In the genomic region with DNA sequence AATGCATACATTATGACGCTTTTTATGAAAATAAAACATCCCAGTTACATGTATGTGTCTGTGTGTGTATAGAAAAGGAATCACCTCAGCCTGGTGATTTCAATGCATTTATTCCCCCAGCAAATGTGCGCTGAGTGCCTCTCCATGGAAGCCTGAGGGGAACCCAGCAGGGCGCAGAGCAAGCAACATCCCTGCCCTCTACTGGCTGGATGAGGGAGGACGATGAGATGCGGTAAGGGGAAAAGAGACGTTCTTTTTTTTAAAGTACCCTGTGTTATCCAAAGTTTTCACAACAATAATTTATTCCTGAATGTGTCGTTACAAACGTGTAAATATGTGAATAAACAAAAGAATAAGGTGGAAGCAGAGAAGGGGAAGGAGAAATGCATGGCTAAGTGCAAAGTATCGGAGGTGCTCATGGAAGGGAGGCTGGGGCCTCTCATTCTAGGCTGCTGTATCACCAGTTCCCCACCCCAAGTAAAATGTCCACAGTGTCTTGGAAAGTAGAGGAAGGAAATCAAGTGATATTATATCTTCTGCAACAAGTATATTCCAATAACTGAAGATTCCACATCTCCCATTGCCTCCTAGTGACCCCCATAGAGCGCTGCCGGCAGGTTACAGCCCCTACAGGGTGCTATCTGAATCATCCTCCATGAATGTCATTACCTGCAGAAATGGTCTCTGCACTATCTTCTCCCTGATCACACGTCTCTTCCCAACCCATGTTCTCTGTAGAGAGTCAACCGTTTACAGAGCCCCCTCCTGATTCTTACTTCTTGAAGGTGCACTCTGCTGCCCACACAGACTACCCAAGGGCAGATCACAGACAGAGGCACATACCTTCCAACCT, we compare ENCODE assay signal across 9 cellular contexts. TPM values are rescaled to one million over a fixed set of nuclear protein-coding genes. Genes with fewer than 3 reads are reported as not detected.
A peak's percentile ranks its signal among the peaks of the same experiment; 100 is the strongest.
DNase-seq lines count a peak whose midpoint lies in the region; ATAC-seq and TF ChIP-seq lines count a peak whose summit lies in the region.
"Had no signal": no experiment of that assay in that cellular context is flagged by ENCODE, and none has a peak within 500 bp of the region (broad histone marks: within the 10 kb centered on the region; RNA-seq: fewer than 3 reads in every experiment).

No MANE protein-coding gene starts in this region.

- ATAC-seq in activated CD4-positive, alpha-beta T cell treated with anti-CD3 and anti-CD28 coated beads for 36 hours: peak; percentile 60
- peak; percentile 48 for ATAC-seq in PC-3

- H3K9me3 ChIP-seq in HAP-1: no peaks in the 10 kb centered on the region
- no peaks in the 10 kb centered on the region for H3K9me3 ChIP-seq in PC-3 (ENCODE audit: low read length)
- H3K9me3 ChIP-seq in endodermal cell (ENCODE audit: control insufficient read depth, low read length): no peaks in the 10 kb centered on the region

- H3F3A ChIP-seq in PC-3 (ENCODE audit: low read length, unreplicated experiment): peaks cover 17% of the 10 kb centered on the region

- H3K36me3 ChIP-seq in HAP-1 (replicated peaks) (no peaks in the 10 kb centered on the region), PC-3 (ENCODE audit: low read depth, low read length) (no peaks in the 10 kb centered on the region), endodermal cell (ENCODE audit: control insufficient read depth, insufficient read depth, low read length) (no peaks in the 10 kb centered on the region)

- H3K27ac ChIP-seq in PC-3 (ENCODE audit: low read length) (peak overlapping the region; percentile 19), endodermal cell (ENCODE audit: low read depth, low read length) (no peak overlapping the region)

- peaks cover 2% of the 10 kb centered on the region for H3K9me3 Mint-ChIP-seq in activated CD4-positive, alpha-beta T cell treated with anti-CD3 and anti-CD28 coated beads for 36 hours (ENCODE audit: low read depth)
- no peaks in the 10 kb centered on the region for H3K9me3 Mint-ChIP-seq in endodermal cell
- H3K9me3 Mint-ChIP-seq: activated naive CD4-positive, alpha-beta T cell treated with anti-CD3 and anti-CD28 coated beads, Interleukin-2, amount 50 U/mL, for 24 hours had no signal

- H3K27me3 ChIP-seq in HAP-1 (ENCODE audit: low read depth) (no peaks in the 10 kb centered on the region; the same call in 1 of the 2 replicates), PC-3 (ENCODE audit: low read length) (no peaks in the 10 kb centered on the region), endodermal cell (ENCODE audit: control insufficient read depth, insufficient read depth, low read length, poor library complexity, severe bottlenecking) (peaks cover 12% of the 10 kb centered on the region)

- DNase-seq in activated CD4-positive, alpha-beta T cell treated with anti-CD3 and anti-CD28 coated beads for 36 hours: peak; percentile 25
- DNase-seq in activated CD4-positive, alpha-beta T cell treated with anti-CD3 and anti-CD28 coated beads, Interleukin-2, amount 50 U/mL, for 4 hours: no peak
- DNase-seq in HAP-1 (ENCODE audit: low spot score in 2 of 2) (peak; percentile 10 to 59), PC-3 (peak; percentile 87), endodermal cell (peak; percentile 87), myocyte (ENCODE audit: low read depth) (peak; percentile 55), T-helper 1 cell (no peak), DMS79 (lab: John Stamatoyannopoulos, UW) (no peak)

- H3K9me2 ChIP-seq in PC-3 (replicated peaks; ENCODE audit: low read length): no peaks in the 10 kb centered on the region

- H3K4me1 ChIP-seq in HAP-1: no peaks in the 10 kb centered on the region
- H3K4me1 ChIP-seq in PC-3 (ENCODE audit: insufficient read depth, low read length): peaks cover 71% of the 10 kb centered on the region
- no peaks in the 10 kb centered on the region for H3K4me1 ChIP-seq in endodermal cell (ENCODE audit: control insufficient read depth, insufficient read depth, low read length)

- H3K27ac Mint-ChIP-seq in activated CD4-positive, alpha-beta T cell treated with anti-CD3 and anti-CD28 coated beads for 36 hours: no peak overlapping the region
- no peak overlapping the region for H3K27ac Mint-ChIP-seq in endodermal cell
- H3K27ac Mint-ChIP-seq: activated naive CD4-positive, alpha-beta T cell treated with anti-CD3 and anti-CD28 coated beads, Interleukin-2, amount 50 U/mL, for 24 hours had no signal

- 47 to 71% methylated on average over 4 to 12 of the region's 13 CpGs for WGBS in endodermal cell (ENCODE audit: insufficient coverage in 1 of 2, insufficient read length in 1 of 2), 2 experiments

- peak overlapping the region; percentile 86 for H3K4me2 ChIP-seq in PC-3 (ENCODE audit: low read length)

- H3K27me3 Mint-ChIP-seq in activated CD4-positive, alpha-beta T cell treated with anti-CD3 and anti-CD28 coated beads for 36 hours: peaks cover 12% of the 10 kb centered on the region
- H3K27me3 Mint-ChIP-seq in endodermal cell (ENCODE audit: insufficient read depth): peaks cover 35% of the 10 kb centered on the region

- H3K4me1 Mint-ChIP-seq in activated CD4-positive, alpha-beta T cell treated with anti-CD3 and anti-CD28 coated beads for 36 hours: no peaks in the 10 kb centered on the region
- H3K4me1 Mint-ChIP-seq in endodermal cell: peaks cover 1% of the 10 kb centered on the region
- H3K4me1 Mint-ChIP-seq: activated naive CD4-positive, alpha-beta T cell treated with anti-CD3 and anti-CD28 coated beads, Interleukin-2, amount 50 U/mL, for 24 hours had no signal

- H3K9ac ChIP-seq in PC-3 (ENCODE audit: low read length) (no peak overlapping the region), endodermal cell (ENCODE audit: extremely low read depth, low read length, poor library complexity, severe bottlenecking) (no peak overlapping the region)

- no peaks in the 10 kb centered on the region for H4K20me1 ChIP-seq in PC-3 (ENCODE audit: low read length)

- in situ Hi-C loops in HAP-1 (cut with MboI; ENCODE audit: low sequenced_read_pairs): loop anchor here (25.0 kb wide), 1 partner anchor 434 kb away; the partner anchor contains the start of gene CSNK1A1

- TF ChIP-seq CTCF in PC-3 (conservative IDR thresholded peaks at IDR 0.05; ENCODE audit: low read depth, low read length) (peak; percentile 100), endodermal cell (conservative IDR thresholded peaks at IDR 0.05) (peak; percentile 85)

- H2AFZ ChIP-seq in PC-3 (ENCODE audit: low read length): peak overlapping the region; percentile 3; the same call in 1 of the 2 replicates

- POLR2A ChIA-PET in activated CD4-positive, alpha-beta T cell treated with anti-CD3 and anti-CD28 coated beads for 36 hours (lab: Charles Lee): no interaction called here
- POLR2A ChIA-PET in PC-3 (lab: Charles Lee; ENCODE audit: unreplicated experiment): no interaction called here

- intact Hi-C loops in activated CD4-positive, alpha-beta T cell treated with anti-CD3 and anti-CD28 coated beads for 36 hours (cut with DNase I, micrococcal nuclease): no loop called here
- intact Hi-C loops in PC-3 (cut with micrococcal nuclease): loop anchor here (1.0 to 5.0 kb wide), 3 partner anchors 216 to 394 kb away; partner anchors contain the start of gene ADRB2

- H3K79me2 ChIP-seq in PC-3 (ENCODE audit: low read length): no peaks in the 10 kb centered on the region

- BruUV-seq in PC-3 (replicated peaks; lab: Mats Ljungman, UMichigan): TSS peak; percentile 24

- H3K4me3 ChIP-seq in HAP-1: no peak overlapping the region
- no peak overlapping the region for H3K4me3 ChIP-seq in PC-3 (ENCODE audit: low read length)
- no peak overlapping the region for H3K4me3 ChIP-seq in endodermal cell (ENCODE audit: low read length)

- no peaks in the 10 kb centered on the region for H3K36me3 Mint-ChIP-seq in activated CD4-positive, alpha-beta T cell treated with anti-CD3 and anti-CD28 coated beads for 36 hours (ENCODE audit: low read depth)
- no peaks in the 10 kb centered on the region for H3K36me3 Mint-ChIP-seq in endodermal cell (ENCODE audit: low read depth)
- H3K36me3 Mint-ChIP-seq: activated naive CD4-positive, alpha-beta T cell treated with anti-CD3 and anti-CD28 coated beads, Interleukin-2, amount 50 U/mL, for 24 hours had no signal

- CTCF ChIA-PET in activated CD4-positive, alpha-beta T cell treated with anti-CD3 and anti-CD28 coated beads for 36 hours (lab: Charles Lee): interaction anchor here (1.5 kb wide), 1 partner anchor 244 kb away, joined by 3 read pairs; no protein-coding TSS in a partner anchor
- CTCF ChIA-PET in PC-3 (lab: Charles Lee): interaction anchor here (1.1 to 1.6 kb wide), 2 partner anchors 13 to 14 kb away, joined by 3 to 7 read pairs; no protein-coding TSS in a partner anchor

- H3K4me3 Mint-ChIP-seq in activated CD4-positive, alpha-beta T cell treated with anti-CD3 and anti-CD28 coated beads for 36 hours: no peak overlapping the region
- H3K4me3 Mint-ChIP-seq in endodermal cell: no peak overlapping the region
- H3K4me3 Mint-ChIP-seq: activated naive CD4-positive, alpha-beta T cell treated with anti-CD3 and anti-CD28 coated beads, Interleukin-2, amount 50 U/mL, for 24 hours had no signal

RNA-seq across cellular contexts. Expression of gene ABLIM3, which starts 13.0 kb away (rescaled TPM):
- under 1 TPM in 1 of 2 experiments, not detected in 1; 0.07 TPM for total RNA-seq in activated CD4-positive, alpha-beta T cell treated with anti-CD3 and anti-CD28 coated beads for 36 hours
- total RNA-seq in PC-3 (2014; rRNA removed) (43.6 and 48.0 TPM in 2 replicates), endodermal cell (under 1 TPM; 0.24 to 0.66 TPM), myocyte (126 and 220 TPM in 2 replicates)
- polyA plus RNA-seq in endodermal cell (2013, experiment 1 of 2): 0.18 TPM
- 0.62 TPM for polyA plus RNA-seq in endodermal cell (2013, experiment 2 of 2)
- polyA plus RNA-seq in myocyte (2012): 131 TPM

Comparison
In these comparisons a context has a peak if more than half of its experiments do, and no peak if none do; other contexts are left out.
1. DNase-seq: peak in activated CD4-positive, alpha-beta T cell treated with anti-CD3 and anti-CD28 coated beads for 36 hours (single experiment), HAP-1 (2 of 2), PC-3 (single experiment), endodermal cell (single experiment) and myocyte (single experiment); none in activated CD4-positive, alpha-beta T cell treated with anti-CD3 and anti-CD28 coated beads, Interleukin-2, amount 50 U/mL, for 4 hours (0 of 2), T-helper 1 cell (0 of 5) and DMS79 (single experiment).
2. RNA of gene ABLIM3, which starts 13.0 kb away (total RNA-seq): 126 to 220 TPM in myocyte and 43.6 to 48.0 TPM in PC-3; 0.24 to 0.66 TPM in endodermal cell and 0.07 TPM in activated CD4-positive, alpha-beta T cell treated with anti-CD3 and anti-CD28 coated beads for 36 hours; every median in the first group is over 10 times any median in the second.